34 cellular contexts compared by ENCODE assay signal in genomic region chr5:137289856-137290255, GRCh38.
"Had no signal": no experiment of that assay in that cellular context is flagged by ENCODE, and none has a peak within 500 bp of the region (broad histone marks: within the 10 kb centered on the region; RNA-seq: fewer than 3 reads in every experiment).

No MANE protein-coding gene starts in this region.

- H3K9me3 Mint-ChIP-seq: activated B cell treated with CpG ODN at 0.5 μM for 24 hours; activated CD4-positive, alpha-beta memory T cell treated with anti-CD3 and anti-CD28 coated beads for 36 hours; activated CD4-positive, alpha-beta T cell treated with anti-CD3 and anti-CD28 coated beads, Interleukin-2, amount 10 ng/mL, durations not matched to agents 24 days and 14 days; activated CD8-positive, alpha-beta T cell treated with anti-CD3 and anti-CD28 coated beads for 36 hours; activated naive CD4-positive, alpha-beta T cell treated with anti-CD3 and anti-CD28 coated beads for 36 hours; activated naive CD8-positive, alpha-beta T cell treated with anti-CD3 and anti-CD28 coated beads for 36 hours; activated T-cell treated with anti-CD3 and anti-CD28 coated beads, Interleukin-2, amount 50 U/mL, for 4 hours; activated T-helper 1 cell treated with anti-CD3 and anti-CD28 coated beads, Interleukin-12 subunit alpha, Interleukin-12 subunit beta, Interleukin-2, Interleukin-4 antibody, amounts not matched to agents 30 ng/mL and 10 ng/mL and 1 ng/mL, durations not matched to agents 14 hours and 24 hours and 36 hours; activated T-helper 17 cell treated with anti-CD3 and anti-CD28 coated beads, Interleukin-2, amount 50 U/mL, for 72 hours had no signal

- H3K9me3 ChIP-seq: adrenal gland, body of pancreas, breast epithelium had no signal

- H3K4me1 Mint-ChIP-seq: activated B cell treated with CpG ODN at 0.5 μM for 24 hours; activated CD4-positive, alpha-beta T cell treated with anti-CD3 and anti-CD28 coated beads, Interleukin-2, amount 10 ng/mL, durations not matched to agents 24 days and 14 days; activated naive CD8-positive, alpha-beta T cell treated with anti-CD3 and anti-CD28 coated beads for 36 hours; activated T-helper 17 cell treated with anti-CD3 and anti-CD28 coated beads, Interleukin-2, amount 50 U/mL, for 72 hours; central memory CD8-positive, alpha-beta T cell; T-cell; T-helper 17 cell had no signal

- H3K36me3 Mint-ChIP-seq: activated CD4-positive, alpha-beta memory T cell treated with anti-CD3 and anti-CD28 coated beads for 36 hours; activated naive CD4-positive, alpha-beta T cell treated with anti-CD3 and anti-CD28 coated beads, Interleukin-2, amount 50 U/mL, for 72 hours; activated naive CD8-positive, alpha-beta T cell treated with anti-CD3 and anti-CD28 coated beads for 36 hours; T-cell had no signal

- H3K4me3 ChIP-seq: adrenal gland, body of pancreas, breast epithelium, cardiac muscle cell had no signal

- H3K27me3 ChIP-seq: adrenal gland, body of pancreas, brain microvascular endothelial cell, breast epithelium had no signal

- H3K27ac ChIP-seq: adrenal gland, body of pancreas, brain microvascular endothelial cell, breast epithelium, cardiac muscle cell had no signal

- H3K27me3 Mint-ChIP-seq: activated CD4-positive, alpha-beta memory T cell treated with anti-CD3 and anti-CD28 coated beads for 36 hours; activated CD8-positive, alpha-beta T cell treated with anti-CD3 and anti-CD28 coated beads for 36 hours had no signal

- H3K4me3 Mint-ChIP-seq: activated B cell treated with CpG ODN at 0.5 μM for 24 hours; activated CD4-positive, alpha-beta memory T cell treated with anti-CD3 and anti-CD28 coated beads for 36 hours; activated CD4-positive, alpha-beta T cell treated with anti-CD3 and anti-CD28 coated beads, Interleukin-2, amount 10 ng/mL, durations not matched to agents 24 days and 14 days; activated CD8-positive, alpha-beta T cell treated with anti-CD3 and anti-CD28 coated beads for 36 hours; activated naive CD4-positive, alpha-beta T cell treated with anti-CD3 and anti-CD28 coated beads for 36 hours; activated naive CD8-positive, alpha-beta T cell treated with anti-CD3 and anti-CD28 coated beads for 36 hours; activated T-cell treated with anti-CD3 and anti-CD28 coated beads, Interleukin-2, amount 50 U/mL, for 4 hours; activated T-cell treated with anti-CD3 and anti-CD28 coated beads, Interleukin-2, amount 50 U/mL, for 72 hours; activated T-helper 1 cell treated with anti-CD3 and anti-CD28 coated beads, Interleukin-12 subunit alpha, Interleukin-12 subunit beta, Interleukin-2, Interleukin-4 antibody, amounts not matched to agents 30 ng/mL and 10 ng/mL and 1 ng/mL, durations not matched to agents 14 hours and 24 hours and 36 hours; activated T-helper 17 cell treated with anti-CD3 and anti-CD28 coated beads, Interleukin-2, amount 50 U/mL, for 72 hours; central memory CD8-positive, alpha-beta T cell; T-cell; T-helper 17 cell had no signal

- H3K27ac Mint-ChIP-seq: activated B cell treated with CpG ODN at 0.5 μM for 24 hours; activated CD4-positive, alpha-beta memory T cell treated with anti-CD3 and anti-CD28 coated beads for 36 hours; activated CD4-positive, alpha-beta T cell treated with anti-CD3 and anti-CD28 coated beads, Interleukin-2, amount 10 ng/mL, durations not matched to agents 24 days and 14 days; activated CD8-positive, alpha-beta T cell treated with anti-CD3 and anti-CD28 coated beads for 36 hours; activated naive CD4-positive, alpha-beta T cell treated with anti-CD3 and anti-CD28 coated beads for 36 hours; activated naive CD4-positive, alpha-beta T cell treated with anti-CD3 and anti-CD28 coated beads, Interleukin-2, amount 50 U/mL, for 72 hours; activated naive CD8-positive, alpha-beta T cell treated with anti-CD3 and anti-CD28 coated beads for 36 hours; activated T-cell treated with anti-CD3 and anti-CD28 coated beads, Interleukin-2, amount 50 U/mL, for 72 hours; activated T-helper 1 cell treated with anti-CD3 and anti-CD28 coated beads, Interleukin-12 subunit alpha, Interleukin-12 subunit beta, Interleukin-2, Interleukin-4 antibody, amounts not matched to agents 30 ng/mL and 10 ng/mL and 1 ng/mL, durations not matched to agents 14 hours and 24 hours and 36 hours; activated T-helper 17 cell treated with anti-CD3 and anti-CD28 coated beads, Interleukin-2, amount 50 U/mL, for 72 hours; T-cell; T-helper 17 cell had no signal

- DNase-seq: activated B cell treated with CpG ODN at 0.5 μM for 24 hours; activated CD4-positive, alpha-beta memory T cell treated with anti-CD3 and anti-CD28 coated beads for 36 hours; activated CD4-positive, alpha-beta T cell treated with anti-CD3 and anti-CD28 coated beads for 4 hours; activated CD4-positive, alpha-beta T cell treated with anti-CD3 and anti-CD28 coated beads, Interleukin-2, amount 10 ng/mL, durations not matched to agents 24 days and 14 days; activated CD4-positive, alpha-beta T cell treated with anti-CD3 and anti-CD28 coated beads, Interleukin-2, amount 50 U/mL, for 1 hour; activated CD4-positive, alpha-beta T cell treated with anti-CD3 and anti-CD28 coated beads, Interleukin-2, amount 50 U/mL, for 4 hours; activated CD4-positive, CD25-positive, alpha-beta regulatory T cell treated with anti-CD3 and anti-CD28 coated beads, Interleukin-2, amount 50 U/mL, for 72 hours; activated CD8-positive, alpha-beta memory T cell treated with anti-CD3 and anti-CD28 coated beads, Interleukin-2, amount 50 U/mL, for 4 hours; activated CD8-positive, alpha-beta T cell treated with anti-CD3 and anti-CD28 coated beads for 36 hours; activated effector memory CD4-positive, alpha-beta T cell treated with anti-CD3 and anti-CD28 coated beads, Interleukin-2, amount 50 U/mL, for 16 hours; activated gamma-delta T cell treated with Interleukin-2 at 50 U/mL for 16 hours; activated naive CD4-positive, alpha-beta T cell; activated naive CD4-positive, alpha-beta T cell treated with anti-CD3 and anti-CD28 coated beads for 36 hours; activated naive CD4-positive, alpha-beta T cell treated with anti-CD3 and anti-CD28 coated beads, Interleukin-2, amount 50 U/mL, for 16 hours; activated naive CD8-positive, alpha-beta T cell treated with anti-CD3 and anti-CD28 coated beads for 36 hours; activated T-cell treated with anti-CD3 and anti-CD28 coated beads for 4 hours; activated T-cell treated with anti-CD3 and anti-CD28 coated beads, Interleukin-2, amount 50 U/mL, for 1 hour; activated T-cell treated with anti-CD3 and anti-CD28 coated beads, Interleukin-2, amount 50 U/mL, for 4 hours; activated T-cell treated with anti-CD3 and anti-CD28 coated beads, Interleukin-2, amount 50 U/mL, for 72 hours; adrenal gland; amniotic stem cell; aorta; body of pancreas; brain microvascular endothelial cell; caudate nucleus; cerebellar nuclear complex; T-cell; T-helper 17 cell had no signal

- ATAC-seq: activated CD8-positive, alpha-beta T cell treated with anti-CD3 and anti-CD28 coated beads for 36 hours; activated naive CD4-positive, alpha-beta T cell treated with anti-CD3 and anti-CD28 coated beads, Interleukin-2, amount 50 U/mL, for 72 hours; activated T-cell treated with anti-CD3 and anti-CD28 coated beads, Interleukin-2, amount 50 U/mL, for 4 hours; activated T-cell treated with anti-CD3 and anti-CD28 coated beads, Interleukin-2, amount 50 U/mL, for 72 hours; activated T-helper 17 cell treated with anti-CD3 and anti-CD28 coated beads, Interleukin-2, amount 50 U/mL, for 72 hours; body of pancreas; T-cell; T-helper 17 cell had no signal
